Comparison of ENCODE assay signal across 16 cellular contexts in genomic region chr20:44228465-44229258, GRCh38. TPM values are rescaled to one million over a fixed set of nuclear protein-coding genes. Genes with fewer than 3 reads are reported as not detected.
"Had no signal": no experiment of that assay in that cellular context is flagged by ENCODE, and none has a peak within 500 bp of the region (broad histone marks: within the 10 kb centered on the region; RNA-seq: fewer than 3 reads in every experiment).

No MANE protein-coding gene starts in this region.

- DNase-seq: activated B cell treated with CpG ODN at 0.5 μM for 24 hours; activated CD4-positive, alpha-beta T cell treated with anti-CD3 and anti-CD28 coated beads, Interleukin-2, amount 50 U/mL, for 1 hour; activated CD8-positive, alpha-beta memory T cell treated with anti-CD3 and anti-CD28 coated beads, Interleukin-2, amount 10 ng/mL, durations not matched to agents 7 days and 5 days; activated gamma-delta T cell; activated T-cell treated with anti-CD3 and anti-CD28 coated beads, Interleukin-2, amount 50 U/mL, for 24 hours; amygdala; esophagus squamous epithelium; foreskin fibroblast; left lung; mesenchymal stem cell; stimulated activated CD4-positive, alpha-beta T cell treated with anti-CD3 and anti-CD28 coated beads, Interleukin-4, amount 100 ng/mL, for 1 hour; stimulated activated CD8-positive, alpha-beta memory T cell treated with anti-CD3 and anti-CD28 coated beads, Interleukin-4, amount 100 ng/mL, for 48 hours; T-helper 17 cell had no signal

- FAIRE-seq: islet of Langerhans had no signal

- H3K9me3 ChIP-seq: esophagus squamous epithelium, left lung, upper lobe of left lung had no signal

- H3K27ac ChIP-seq: esophagus squamous epithelium, left lung, upper lobe of left lung had no signal

- H3K36me3 ChIP-seq: esophagus squamous epithelium, left lung, upper lobe of left lung had no signal

- ATAC-seq: activated CD8-positive, alpha-beta memory T cell treated with anti-CD3 and anti-CD28 coated beads, Interleukin-2, amount 10 ng/mL, durations not matched to agents 7 days and 5 days; left lung; T-helper 17 cell had no signal

- H3K27me3 ChIP-seq: esophagus squamous epithelium, left lung, upper lobe of left lung had no signal

- H3K4me1 ChIP-seq: esophagus squamous epithelium, left lung, upper lobe of left lung had no signal

- H3K4me3 ChIP-seq: esophagus squamous epithelium, left lung, upper lobe of left lung had no signal

RNA-seq across cellular contexts. Expression of gene GDAP1L1, which starts 18.4 kb away (rescaled TPM):
- total RNA-seq: activated B cell treated with CpG ODN at 0.5 μM for 24 hours; activated CD8-positive, alpha-beta memory T cell treated with anti-CD3 and anti-CD28 coated beads, Interleukin-2, amount 10 ng/mL, durations not matched to agents 7 days and 5 days; esophagus squamous epithelium; left lung; pulmonary artery endothelial cell; T-helper 17 cell; upper lobe of left lung had no signal

RNA-seq across cellular contexts. Expression of gene JPH2, which starts 41.7 kb away (rescaled TPM):
- total RNA-seq: activated B cell treated with CpG ODN at 0.5 μM for 24 hours; activated CD8-positive, alpha-beta memory T cell treated with anti-CD3 and anti-CD28 coated beads, Interleukin-2, amount 10 ng/mL, durations not matched to agents 7 days and 5 days; pulmonary artery endothelial cell; T-helper 17 cell had no signal
